ENCODE assay signal across 17 cellular contexts in the genomic region with DNA sequence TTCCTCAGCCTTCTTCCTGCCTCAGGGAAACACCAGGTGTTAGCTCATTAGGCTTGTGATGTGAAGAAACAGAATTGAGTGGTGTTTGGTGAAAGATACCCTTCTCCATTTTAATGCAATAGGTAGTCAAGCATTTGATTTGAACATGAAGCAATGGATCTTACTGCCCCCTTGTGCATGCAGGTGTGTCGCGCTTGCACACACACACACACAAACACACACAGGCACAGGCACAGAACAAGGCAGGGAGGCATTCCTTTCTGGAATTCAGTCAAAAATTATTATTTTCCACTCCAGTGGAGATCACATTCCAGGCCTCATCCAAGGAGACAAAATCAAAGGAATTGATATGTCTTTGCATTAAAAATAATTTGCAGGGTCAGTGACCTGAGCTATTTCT.
DNase-seq lines count a peak whose midpoint lies in the region; ATAC-seq, FAIRE-seq and TF ChIP-seq lines count a peak whose summit lies in the region.
"Had no signal": no experiment of that assay in that cellular context is flagged by ENCODE, and none has a peak within 500 bp of the region (broad histone marks: within the 10 kb centered on the region; RNA-seq: fewer than 3 reads in every experiment).

No MANE protein-coding gene starts in this region.

- H3K27ac ChIP-seq in A673 (ENCODE audit: low read depth, low read length, poor library complexity, severe bottlenecking): no peak overlapping the region
- no peak overlapping the region for H3K27ac ChIP-seq in foreskin keratinocyte
- no peak overlapping the region for H3K27ac ChIP-seq in small intestine (ENCODE audit: low read depth in 1 of 2, low read length in 1 of 2)
- H3K27ac ChIP-seq: body of pancreas, gastrocnemius medialis, parathyroid adenoma had no signal

- POLR2A ChIA-PET in A673 (lab: Charles Lee; ENCODE audit: low non-redundant PET): no interaction called here

- H3K27me3 ChIP-seq in A673 (replicated peaks; ENCODE audit: insufficient read depth, low read depth, low read length, poor library complexity) (no peaks in the 10 kb centered on the region), foreskin keratinocyte (no peaks in the 10 kb centered on the region), small intestine (ENCODE audit: control insufficient read depth in 2 of 2, insufficient read depth in 2 of 2, low read length in 2 of 2) (no peaks in the 10 kb centered on the region)
- H3K27me3 ChIP-seq: body of pancreas, gastrocnemius medialis had no signal

- H3K4me3 ChIP-seq in A673 (ENCODE audit: low read depth, low read length, poor library complexity, severe bottlenecking) (no peak overlapping the region), GM12875 (ENCODE audit: low read depth, low read length) (no peak overlapping the region), small intestine (ENCODE audit: low read depth in 1 of 2, low read length in 2 of 2) (no peak overlapping the region)
- H3K4me3 ChIP-seq: body of pancreas, gastrocnemius medialis had no signal

- no TSS peak for BruUV-seq in A673 (replicated peaks; lab: Mats Ljungman, UMichigan)

- 95 to 98% (median 98%) methylated on average over 2 of the region's 2 CpGs for WGBS in small intestine, 3 donors

- H3K9me3 ChIP-seq in A673 (ENCODE audit: low read depth, low read length, poor library complexity, severe bottlenecking): no peaks in the 10 kb centered on the region
- H3K9me3 ChIP-seq in small intestine (ENCODE audit: control insufficient read depth, low read depth): no peaks in the 10 kb centered on the region
- H3K9me3 ChIP-seq: body of pancreas, gastrocnemius medialis had no signal

- FAIRE-seq in small intestine (lab: Jason Lieb, UNC): no peak

- intact Hi-C loops in A673 (cut with micrococcal nuclease; ENCODE audit: unreplicated experiment): no loop called here

- no peak for ATAC-seq in foreskin keratinocyte
- no peak for ATAC-seq in HG03432 (IDR thresholded peaks at IDR 0.05; ENCODE audit: unreplicated experiment)
- no peak for ATAC-seq in GM19328 (IDR thresholded peaks at IDR 0.05; ENCODE audit: unreplicated experiment)
- ATAC-seq: body of pancreas, gastrocnemius medialis had no signal

- TF ChIP-seq CTCF in A673 (conservative IDR thresholded peaks at IDR 0.05; ENCODE audit: low read depth, low read length): peak; percentile 41
- peak; percentile 6; the same call in 1 of the 2 replicates for TF ChIP-seq CTCF in GM12875 (IDR thresholded peaks at IDR 0.05; ENCODE audit: borderline replicate concordance, insufficient read depth, low read depth, low read length)
- peak; percentile 46 for TF ChIP-seq CTCF in foreskin keratinocyte (conservative IDR thresholded peaks at IDR 0.05)

- no peaks in the 10 kb centered on the region for H3K4me1 ChIP-seq in A673 (ENCODE audit: insufficient read depth, low read length, poor library complexity, severe bottlenecking)
- no peaks in the 10 kb centered on the region for H3K4me1 ChIP-seq in foreskin keratinocyte
- H3K4me1 ChIP-seq in small intestine (ENCODE audit: control insufficient read depth in 2 of 2, insufficient read depth in 1 of 2, low read depth in 1 of 2, low read length in 1 of 2): no peaks in the 10 kb centered on the region
- H3K4me1 ChIP-seq: gastrocnemius medialis, parathyroid adenoma had no signal

- peak; percentile 12 for DNase-seq in A673 (ENCODE audit: low spot score)
- peak; percentile 12 for DNase-seq in OCI-M1 (lab: John Stamatoyannopoulos, UW)
- no peak for DNase-seq in foreskin keratinocyte
- DNase-seq in NCI-H1092 (lab: John Stamatoyannopoulos, UW): no peak
- no peak for DNase-seq in small intestine
- DNase-seq: activated gamma-delta T cell treated with Interleukin-2 at 50 U/mL for 16 hours; effector CD4-positive, alpha-beta T cell; gastrocnemius medialis; Kasumi-1; kidney glomerular epithelial cell; NCI-H2081 treated with DMSO at 0.1 percent for 48 hours; SW 1271 had no signal

- H3K36me3 ChIP-seq in A673 (ENCODE audit: insufficient read depth, low read length, poor library complexity, severe bottlenecking) (no peaks in the 10 kb centered on the region), small intestine (ENCODE audit: control insufficient read depth in 2 of 2, insufficient read depth in 2 of 2, low read length in 2 of 2) (no peaks in the 10 kb centered on the region)
- H3K36me3 ChIP-seq: gastrocnemius medialis had no signal

- CTCF ChIA-PET in A673 (lab: Charles Lee): no interaction called here

Comparison
In these comparisons a context has a peak if more than half of its experiments do, and no peak if none do; other contexts are left out.
1. DNase-seq: peak in A673 (single experiment) and OCI-M1 (single experiment); none in foreskin keratinocyte (0 of 2), NCI-H1092 (single experiment) and small intestine (single experiment).
2. Peak in every context shown above with its lines, with median percentiles within 50 percentile points of each other: CTCF ChIP-seq.